In the genomic region with DNA sequence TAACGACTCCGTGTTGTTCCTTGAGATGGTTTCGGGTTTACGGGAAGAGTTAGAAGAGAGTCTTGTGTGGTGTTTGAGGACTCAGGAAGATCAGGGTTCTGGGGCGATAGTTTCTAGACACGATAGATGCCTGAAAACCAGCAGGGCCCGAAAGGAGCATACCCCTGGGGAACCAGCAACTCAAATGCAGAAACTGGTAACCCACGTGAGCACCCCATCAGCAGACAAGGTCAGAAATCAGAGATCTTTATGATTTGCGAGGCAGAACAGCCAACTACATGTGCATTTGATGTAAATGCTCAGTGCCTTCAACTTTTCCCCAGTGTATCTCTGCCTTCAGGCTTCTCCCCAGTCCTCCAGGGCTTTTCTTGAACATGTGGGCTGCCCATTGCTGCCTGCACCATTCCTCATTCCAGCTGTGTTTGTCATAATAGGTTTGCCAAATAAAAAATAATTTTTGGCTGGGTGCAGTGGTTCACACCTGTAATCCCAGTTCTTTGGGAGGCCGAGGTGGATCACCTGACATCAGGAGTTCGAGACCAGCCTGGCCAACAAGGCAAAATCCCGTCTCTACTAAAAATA, we compare ENCODE assay signal across 32 cellular contexts.
"Had no signal": no experiment of that assay in that cellular context is flagged by ENCODE, and none has a peak within 500 bp of the region (broad histone marks: within the 10 kb centered on the region; RNA-seq: fewer than 3 reads in every experiment).

No MANE protein-coding gene starts in this region.

- H3K36me3 ChIP-seq: ascending aorta, brain microvascular endothelial cell, esophagus muscularis mucosa, gastrocnemius medialis, heart left ventricle had no signal

- H3K4me3 ChIP-seq: ascending aorta, coronary artery, dorsolateral prefrontal cortex, esophagus muscularis mucosa, gastrocnemius medialis, heart left ventricle had no signal

- H3K4me1 Mint-ChIP-seq: activated CD4-positive, alpha-beta T cell treated with anti-CD3 and anti-CD28 coated beads for 36 hours; activated CD4-positive, alpha-beta T cell treated with anti-CD3 and anti-CD28 coated beads, Interleukin-2, amount 10 ng/mL, durations not matched to agents 24 days and 14 days; activated CD8-positive, alpha-beta memory T cell treated with anti-CD3 and anti-CD28 coated beads, Interleukin-2, amount 10 ng/mL, durations not matched to agents 7 days and 5 days; activated naive CD4-positive, alpha-beta T cell treated with anti-CD3 and anti-CD28 coated beads, Interleukin-2, amount 10 ng/mL, durations not matched to agents 7 days and 5 days; activated naive CD8-positive, alpha-beta T cell treated with anti-CD3 and anti-CD28 coated beads, Interleukin-2, amount 10 ng/mL, durations not matched to agents 7 days and 5 days; central memory CD8-positive, alpha-beta T cell had no signal

- H3K27me3 ChIP-seq: ascending aorta, brain microvascular endothelial cell, dorsolateral prefrontal cortex, esophagus muscularis mucosa, foreskin keratinocyte, gastrocnemius medialis, heart left ventricle had no signal

- H3K4me1 ChIP-seq: ascending aorta, esophagus muscularis mucosa, foreskin keratinocyte, gastrocnemius medialis, heart left ventricle had no signal

- H3K27ac Mint-ChIP-seq: activated CD4-positive, alpha-beta memory T cell treated with anti-CD3 and anti-CD28 coated beads for 36 hours; activated CD4-positive, alpha-beta T cell treated with anti-CD3 and anti-CD28 coated beads for 36 hours; activated CD4-positive, alpha-beta T cell treated with anti-CD3 and anti-CD28 coated beads, Interleukin-2, amount 10 ng/mL, durations not matched to agents 24 days and 14 days; activated CD8-positive, alpha-beta memory T cell treated with anti-CD3 and anti-CD28 coated beads, Interleukin-2, amount 10 ng/mL, durations not matched to agents 7 days and 5 days; activated CD8-positive, alpha-beta T cell treated with anti-CD3 and anti-CD28 coated beads, Interleukin-2, amount 10 ng/mL, durations not matched to agents 7 days and 5 days; activated naive CD4-positive, alpha-beta T cell treated with anti-CD3 and anti-CD28 coated beads, Interleukin-2, amount 10 ng/mL, durations not matched to agents 7 days and 5 days; activated naive CD4-positive, alpha-beta T cell treated with anti-CD3 and anti-CD28 coated beads, Interleukin-2, amount 50 U/mL, for 72 hours; activated naive CD8-positive, alpha-beta T cell treated with anti-CD3 and anti-CD28 coated beads, Interleukin-2, amount 10 ng/mL, durations not matched to agents 7 days and 5 days; activated T-helper 1 cell treated with anti-CD3 and anti-CD28 coated beads, Interleukin-12 subunit alpha, Interleukin-12 subunit beta, Interleukin-2, Interleukin-4 antibody, amounts not matched to agents 30 ng/mL and 10 ng/mL and 1 ng/mL, durations not matched to agents 14 hours and 24 hours and 36 hours; activated T-helper 2 cell treated with anti-CD3 and anti-CD28 coated beads, Interferon-gamma antibody, Interleukin-2, Interleukin-4, amounts not matched to agents 10 μg/mL and 5 μg/mL and 100 μg/mL, durations not matched to agents 14 hours and 24 hours and 36 hours; dendritic cell treated with granulocyte-macrophage colony-stimulating factor and Interleukin-4, amounts not matched to agents 40 ng/mL and 50 ng/mL, for 4 days; effector memory CD8-positive, alpha-beta T cell had no signal

- ATAC-seq: activated CD4-positive, alpha-beta T cell treated with anti-CD3 and anti-CD28 coated beads for 36 hours; activated CD8-positive, alpha-beta memory T cell treated with anti-CD3 and anti-CD28 coated beads, Interleukin-2, amount 10 ng/mL, durations not matched to agents 7 days and 5 days; activated CD8-positive, alpha-beta T cell treated with anti-CD3 and anti-CD28 coated beads, Interleukin-2, amount 10 ng/mL, durations not matched to agents 7 days and 5 days; activated naive CD4-positive, alpha-beta T cell treated with anti-CD3 and anti-CD28 coated beads, Interleukin-2, amount 50 U/mL, for 72 hours; effector memory CD8-positive, alpha-beta T cell; foreskin keratinocyte; gastrocnemius medialis; heart left ventricle had no signal

- H3K36me3 Mint-ChIP-seq: activated CD4-positive, alpha-beta memory T cell treated with anti-CD3 and anti-CD28 coated beads for 36 hours; activated CD8-positive, alpha-beta memory T cell treated with anti-CD3 and anti-CD28 coated beads, Interleukin-2, amount 10 ng/mL, durations not matched to agents 7 days and 5 days; activated naive CD4-positive, alpha-beta T cell treated with anti-CD3 and anti-CD28 coated beads, Interleukin-2, amount 10 ng/mL, durations not matched to agents 7 days and 5 days; activated naive CD8-positive, alpha-beta T cell treated with anti-CD3 and anti-CD28 coated beads, Interleukin-2, amount 10 ng/mL, durations not matched to agents 7 days and 5 days had no signal

- H3K27ac ChIP-seq: ascending aorta, brain microvascular endothelial cell, coronary artery, dorsolateral prefrontal cortex, esophagus muscularis mucosa, foreskin keratinocyte, gastrocnemius medialis, heart left ventricle had no signal

- DNase-seq: activated CD4-positive, alpha-beta memory T cell treated with anti-CD3 and anti-CD28 coated beads for 36 hours; activated CD4-positive, alpha-beta T cell treated with anti-CD3 and anti-CD28 coated beads for 36 hours; activated CD4-positive, alpha-beta T cell treated with anti-CD3 and anti-CD28 coated beads, Interleukin-2, amount 10 ng/mL, durations not matched to agents 24 days and 14 days; activated CD4-positive, CD25-positive, alpha-beta regulatory T cell; activated CD4-positive, CD25-positive, alpha-beta regulatory T cell treated with anti-CD3 and anti-CD28 coated beads, Interleukin-2, amount 50 U/mL, for 72 hours; activated CD8-positive, alpha-beta memory T cell treated with anti-CD3 and anti-CD28 coated beads, Interleukin-2, amount 10 ng/mL, durations not matched to agents 7 days and 5 days; activated CD8-positive, alpha-beta memory T cell treated with anti-CD3 and anti-CD28 coated beads, Interleukin-2, amount 50 U/mL, for 4 hours; activated CD8-positive, alpha-beta T cell treated with anti-CD3 and anti-CD28 coated beads, Interleukin-2, amount 10 ng/mL, durations not matched to agents 7 days and 5 days; activated effector memory CD4-positive, alpha-beta T cell treated with anti-CD3 and anti-CD28 coated beads, Interleukin-2, amount 50 U/mL, for 16 hours; activated naive CD4-positive, alpha-beta T cell; activated naive CD4-positive, alpha-beta T cell treated with anti-CD3 and anti-CD28 coated beads, Interleukin-2, amount 10 ng/mL, durations not matched to agents 7 days and 5 days; activated naive CD8-positive, alpha-beta T cell treated with anti-CD3 and anti-CD28 coated beads, Interleukin-2, amount 10 ng/mL, durations not matched to agents 7 days and 5 days; activated T-cell treated with anti-CD3 and anti-CD28 coated beads, Interleukin-2, amount 50 U/mL, for 1 hour; activated T-cell treated with anti-CD3 and anti-CD28 coated beads, Interleukin-2, amount 50 U/mL, for 48 hours; brain microvascular endothelial cell; dorsolateral prefrontal cortex; effector CD4-positive, alpha-beta T cell; effector memory CD8-positive, alpha-beta T cell; erythroblast; foreskin keratinocyte; gastrocnemius medialis; glutamatergic neuron; heart left ventricle; T-helper 2 cell had no signal

- H3K9me3 Mint-ChIP-seq: dendritic cell treated with granulocyte-macrophage colony-stimulating factor and Interleukin-4, amounts not matched to agents 40 ng/mL and 50 ng/mL, for 4 days had no signal

- H3K4me3 Mint-ChIP-seq: activated CD4-positive, alpha-beta memory T cell treated with anti-CD3 and anti-CD28 coated beads for 36 hours; activated CD4-positive, alpha-beta T cell treated with anti-CD3 and anti-CD28 coated beads for 36 hours; activated CD4-positive, alpha-beta T cell treated with anti-CD3 and anti-CD28 coated beads, Interleukin-2, amount 10 ng/mL, durations not matched to agents 24 days and 14 days; activated CD8-positive, alpha-beta memory T cell treated with anti-CD3 and anti-CD28 coated beads, Interleukin-2, amount 10 ng/mL, durations not matched to agents 7 days and 5 days; activated CD8-positive, alpha-beta T cell treated with anti-CD3 and anti-CD28 coated beads, Interleukin-2, amount 10 ng/mL, durations not matched to agents 7 days and 5 days; activated naive CD4-positive, alpha-beta T cell treated with anti-CD3 and anti-CD28 coated beads, Interleukin-2, amount 10 ng/mL, durations not matched to agents 7 days and 5 days; activated naive CD8-positive, alpha-beta T cell treated with anti-CD3 and anti-CD28 coated beads, Interleukin-2, amount 10 ng/mL, durations not matched to agents 7 days and 5 days; activated T-helper 1 cell treated with anti-CD3 and anti-CD28 coated beads, Interleukin-12 subunit alpha, Interleukin-12 subunit beta, Interleukin-2, Interleukin-4 antibody, amounts not matched to agents 30 ng/mL and 10 ng/mL and 1 ng/mL, durations not matched to agents 14 hours and 24 hours and 36 hours; central memory CD8-positive, alpha-beta T cell; dendritic cell treated with granulocyte-macrophage colony-stimulating factor and Interleukin-4, amounts not matched to agents 40 ng/mL and 50 ng/mL, for 4 days; effector memory CD8-positive, alpha-beta T cell had no signal

- H3K27me3 Mint-ChIP-seq: activated CD4-positive, alpha-beta memory T cell treated with anti-CD3 and anti-CD28 coated beads for 36 hours; activated CD4-positive, alpha-beta T cell treated with anti-CD3 and anti-CD28 coated beads for 36 hours; activated CD4-positive, alpha-beta T cell treated with anti-CD3 and anti-CD28 coated beads, Interleukin-2, amount 10 ng/mL, durations not matched to agents 24 days and 14 days; activated CD8-positive, alpha-beta memory T cell treated with anti-CD3 and anti-CD28 coated beads, Interleukin-2, amount 10 ng/mL, durations not matched to agents 7 days and 5 days; activated naive CD4-positive, alpha-beta T cell treated with anti-CD3 and anti-CD28 coated beads, Interleukin-2, amount 10 ng/mL, durations not matched to agents 7 days and 5 days; activated naive CD8-positive, alpha-beta T cell treated with anti-CD3 and anti-CD28 coated beads, Interleukin-2, amount 10 ng/mL, durations not matched to agents 7 days and 5 days; central memory CD8-positive, alpha-beta T cell; effector memory CD8-positive, alpha-beta T cell had no signal

- H3K9me3 ChIP-seq: ascending aorta, esophagus muscularis mucosa, gastrocnemius medialis, heart left ventricle had no signal
